8 cellular contexts compared by ENCODE assay signal in genomic region chrX:25020391-25021131, GRCh38. TPM values are rescaled to one million over a fixed set of nuclear protein-coding genes. Genes with fewer than 3 reads are reported as not detected.
A peak's percentile ranks its signal among the peaks of the same experiment; 100 is the strongest.
DNase-seq lines count a peak whose midpoint lies in the region; ATAC-seq and TF ChIP-seq lines count a peak whose summit lies in the region.

No MANE protein-coding gene starts in this region.

- H3K36me3 ChIP-seq in suprapubic skin, result no peaks in the 10 kb centered on the region
- H3K36me3 ChIP-seq in prostate gland, result no peaks in the 10 kb centered on the region

- TF ChIP-seq POLR2A in suprapubic skin (IDR thresholded peaks at IDR 0.05), result no peak
- TF ChIP-seq POLR2A in prostate gland (IDR thresholded peaks at IDR 0.05), result no peak

- peaks cover 95% of the 10 kb centered on the region for H3K27me3 ChIP-seq in suprapubic skin
- H3K27me3 ChIP-seq in prostate gland (replicated peaks; ENCODE audit: insufficient read depth), result no peaks in the 10 kb centered on the region

- no peak overlapping the region for H3K4me3 Mint-ChIP-seq in activated CD8-positive, alpha-beta T cell treated with anti-CD3 and anti-CD28 coated beads for 36 hours

- POLR2A ChIA-PET in activated CD8-positive, alpha-beta T cell treated with anti-CD3 and anti-CD28 coated beads for 36 hours (lab: Charles Lee), result no interaction called here

- intact Hi-C loops in activated CD8-positive, alpha-beta T cell treated with anti-CD3 and anti-CD28 coated beads for 36 hours (cut with micrococcal nuclease), result no loop called here
- intact Hi-C loops in prostate gland (cut with DNase I), result no loop called here

- H3K4me3 ChIP-seq in suprapubic skin (peak overlapping the region; percentile 12), prostate gland (no peak overlapping the region)

- peak; percentile 71 for ATAC-seq in GM18511 (IDR thresholded peaks at IDR 0.05; ENCODE audit: unreplicated experiment)
- ATAC-seq in activated CD8-positive, alpha-beta T cell treated with anti-CD3 and anti-CD28 coated beads for 36 hours, result peak; percentile 72
- no peak for ATAC-seq in HG02970 (IDR thresholded peaks at IDR 0.05; ENCODE audit: low FRiP score, unreplicated experiment)

- no peak for TF ChIP-seq EP300 in suprapubic skin (IDR thresholded peaks at IDR 0.05)

- H3K4me1 ChIP-seq in suprapubic skin (peaks cover 23% of the 10 kb centered on the region), prostate gland (replicated peaks) (no peaks in the 10 kb centered on the region)

- H3K27ac ChIP-seq in suprapubic skin (no peak overlapping the region), prostate gland (no peak overlapping the region)

- H3K9me3 ChIP-seq in suprapubic skin (no peaks in the 10 kb centered on the region), prostate gland (no peaks in the 10 kb centered on the region)

- no peaks in the 10 kb centered on the region for H3K9me3 Mint-ChIP-seq in activated CD8-positive, alpha-beta T cell treated with anti-CD3 and anti-CD28 coated beads for 36 hours

- no peak overlapping the region for H3K27ac Mint-ChIP-seq in activated CD8-positive, alpha-beta T cell treated with anti-CD3 and anti-CD28 coated beads for 36 hours

- no peaks in the 10 kb centered on the region for H3K36me3 Mint-ChIP-seq in activated CD8-positive, alpha-beta T cell treated with anti-CD3 and anti-CD28 coated beads for 36 hours (ENCODE audit: low read depth)

- peak; percentile 61 for DNase-seq in AG08396 (ENCODE audit: low spot score)
- DNase-seq in HuH-7.5 (ENCODE audit: low spot score), result peak; percentile 79
- DNase-seq in activated CD8-positive, alpha-beta T cell treated with anti-CD3 and anti-CD28 coated beads for 36 hours, result peak; percentile 45
- DNase-seq in iPS-NIHi7 (ENCODE audit: extremely low spot score), result peak; percentile 89
- DNase-seq in suprapubic skin (ENCODE audit: low spot score in 2 of 2), result no peak
- DNase-seq in prostate gland (ENCODE audit: low spot score), result no peak

- peaks cover 67% of the 10 kb centered on the region for H3K27me3 Mint-ChIP-seq in activated CD8-positive, alpha-beta T cell treated with anti-CD3 and anti-CD28 coated beads for 36 hours

- TF ChIP-seq CTCF in activated CD8-positive, alpha-beta T cell treated with anti-CD3 and anti-CD28 coated beads for 36 hours (IDR thresholded peaks at IDR 0.05), result peak; percentile 64
- TF ChIP-seq CTCF in suprapubic skin (IDR thresholded peaks at IDR 0.05) (peak in 1 of 2 donors; percentile 44), prostate gland (IDR thresholded peaks at IDR 0.05) (peak in 2 of 4 experiments; percentile 16 to 28)

- CTCF ChIA-PET in activated CD8-positive, alpha-beta T cell treated with anti-CD3 and anti-CD28 coated beads for 36 hours (lab: Charles Lee), result interaction anchor here (0.7 to 1.8 kb wide), 9 partner anchors 8 to 182 kb away, joined by 3 to 6 read pairs (median 3); no protein-coding TSS in a partner anchor

- H3K4me1 Mint-ChIP-seq in activated CD8-positive, alpha-beta T cell treated with anti-CD3 and anti-CD28 coated beads for 36 hours (ENCODE audit: low read depth), result peaks cover 16% of the 10 kb centered on the region

- WGBS in suprapubic skin, result 34% methylated on average over 22 of the region's 48 CpGs
- 3% methylated on average over 27 of the region's 48 CpGs for WGBS in prostate gland

RNA-seq across cellular contexts. Expression of gene ARX, which starts 4.8 kb away (rescaled TPM):
- total RNA-seq in activated CD8-positive, alpha-beta T cell treated with anti-CD3 and anti-CD28 coated beads for 36 hours, result not detected
- under 1 TPM in 1 of 4 donors, not detected in 3; 0.15 TPM for total RNA-seq in suprapubic skin
- total RNA-seq in prostate gland, result 1 to 10 TPM in 1 of 2 donors, under 1 TPM in 1; 0.09 to 9.3 TPM

Comparison
In these comparisons a context has a peak if more than half of its experiments do, and no peak if none do; other contexts are left out.
1. DNase-seq: peak in AG08396 (single experiment), HuH-7.5 (single experiment), activated CD8-positive, alpha-beta T cell treated with anti-CD3 and anti-CD28 coated beads for 36 hours (single experiment) and iPS-NIHi7 (single experiment); none in suprapubic skin (0 of 2) and prostate gland (single experiment).